Comparison of ENCODE assay signal across 24 cellular contexts in the genomic region with DNA sequence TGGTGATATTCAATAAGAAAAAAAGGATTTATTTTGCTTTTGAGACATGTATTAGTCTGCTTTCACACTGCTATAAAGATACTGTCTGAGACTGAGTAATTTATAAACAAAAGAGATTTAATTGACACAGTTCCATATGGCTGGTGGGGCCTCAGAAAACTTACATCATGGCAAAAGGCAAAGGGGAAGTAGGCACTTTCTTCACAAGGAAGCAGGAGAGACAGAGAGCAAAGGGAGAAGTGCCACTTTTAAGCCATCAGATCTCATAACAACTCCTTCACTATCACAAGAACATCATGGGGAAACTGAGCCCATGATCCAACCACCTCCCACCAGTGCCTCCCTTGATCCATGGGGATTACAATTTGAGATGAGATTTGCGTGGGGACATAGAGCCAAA. TPM values are rescaled to one million over a fixed set of nuclear protein-coding genes. Genes with fewer than 3 reads are reported as not detected.
"Had no signal": no experiment of that assay in that cellular context is flagged by ENCODE, and none has a peak within 500 bp of the region (broad histone marks: within the 10 kb centered on the region; RNA-seq: fewer than 3 reads in every experiment).

No MANE protein-coding gene starts in this region.

- H3K9me3 ChIP-seq: neutrophil, testis had no signal

- H3K27ac ChIP-seq: dorsolateral prefrontal cortex, foreskin keratinocyte, neutrophil, parathyroid adenoma, stomach, testis had no signal

- H3K27me3 ChIP-seq: dorsolateral prefrontal cortex, foreskin keratinocyte, neutrophil, stomach, testis had no signal

- H3K4me2 ChIP-seq: smooth muscle cell had no signal

- H3K79me2 ChIP-seq: parathyroid adenoma had no signal

- ATAC-seq: activated CD4-positive, CD25-positive, alpha-beta regulatory T cell treated with anti-CD3 and anti-CD28 coated beads, Interleukin-2, amount 50 U/mL, for 24 hours; activated naive CD8-positive, alpha-beta T cell treated with anti-CD3 and anti-CD28 coated beads, Interleukin-2, amount 50 U/mL, for 24 hours; foreskin keratinocyte; left colon; natural killer cell treated with Interleukin-12 subunit alpha and Interleukin-12 subunit beta and Interleukin-15 and Interleukin-18, amount 100 ng/mL, for 72 hours; sciatic nerve had no signal

- DNase-seq: activated CD4-positive, alpha-beta T cell treated with anti-CD3 and anti-CD28 coated beads, Interleukin-2, amount 50 U/mL, for 1 hour; activated CD8-positive, alpha-beta memory T cell treated with anti-CD3 and anti-CD28 coated beads for 24 hours; activated CD8-positive, alpha-beta memory T cell treated with anti-CD3 and anti-CD28 coated beads, Interleukin-2, amount 50 U/mL, for 48 hours; activated effector memory CD4-positive, alpha-beta T cell treated with Interleukin-2 at 50 U/mL for 16 hours; activated naive CD4-positive, alpha-beta T cell treated with anti-CD3 and anti-CD28 coated beads, Interleukin-2, amount 10 ng/mL, durations not matched to agents 7 days and 5 days; activated naive CD8-positive, alpha-beta T cell treated with anti-CD3 and anti-CD28 coated beads, Interleukin-2, amount 50 U/mL, for 24 hours; activated T-cell treated with anti-CD3 and anti-CD28 coated beads, Interleukin-2, amount 50 U/mL, for 48 hours; anterior cingulate cortex; central memory CD4-positive, alpha-beta T cell; dorsolateral prefrontal cortex; foreskin keratinocyte; hypothalamus; islet precursor cell; left colon; stimulated activated CD4-positive, alpha-beta T cell treated with anti-CD3 and anti-CD28 coated beads, Interleukin-4, amount 100 ng/mL, for 1 hour; stomach; testis had no signal

- H3K36me3 ChIP-seq: neutrophil had no signal

- H3K4me1 ChIP-seq: foreskin keratinocyte, parathyroid adenoma, stomach, testis had no signal

- H3K4me3 ChIP-seq: dorsolateral prefrontal cortex, lung, smooth muscle cell, stomach, testis had no signal

- H2AFZ ChIP-seq: parathyroid adenoma had no signal

- H3K9ac ChIP-seq: parathyroid adenoma had no signal

RNA-seq across cellular contexts. Expression of gene BHLHE41, which starts 43.9 kb away (rescaled TPM):
- total RNA-seq: natural killer cell treated with Interleukin-12 subunit alpha and Interleukin-12 subunit beta and Interleukin-15 and Interleukin-18, amount 100 ng/mL, for 72 hours had no signal
